ENCODE assay signal across 30 cellular contexts in genomic region chrX:53039239-53039638, GRCh38. TPM values are rescaled to one million over a fixed set of nuclear protein-coding genes. Genes with fewer than 3 reads are reported as not detected.
"Had no signal": no experiment of that assay in that cellular context is flagged by ENCODE, and none has a peak within 500 bp of the region (broad histone marks: within the 10 kb centered on the region; RNA-seq: fewer than 3 reads in every experiment).

No MANE protein-coding gene starts in this region.

- H3K36me3 ChIP-seq: adrenal gland, colonic mucosa, esophagus squamous epithelium had no signal

- H3K27me3 ChIP-seq: body of pancreas, colonic mucosa, esophagus squamous epithelium had no signal

- ATAC-seq: activated CD4-positive, alpha-beta T cell treated with anti-CD3 and anti-CD28 coated beads for 36 hours; activated CD8-positive, alpha-beta memory T cell treated with anti-CD3 and anti-CD28 coated beads, Interleukin-2, amount 10 ng/mL, durations not matched to agents 7 days and 5 days; activated CD8-positive, alpha-beta T cell treated with anti-CD3 and anti-CD28 coated beads, Interleukin-2, amount 10 ng/mL, durations not matched to agents 7 days and 5 days; activated naive CD8-positive, alpha-beta T cell treated with anti-CD3 and anti-CD28 coated beads, Interleukin-2, amount 50 U/mL, for 24 hours; body of pancreas; T-helper 17 cell had no signal

- H3K27ac ChIP-seq: adrenal gland, body of pancreas, colonic mucosa, dorsolateral prefrontal cortex, esophagus squamous epithelium had no signal

- H3K9me3 ChIP-seq: adrenal gland, body of pancreas, colonic mucosa, esophagus squamous epithelium had no signal

- H3K4me1 ChIP-seq: adrenal gland, body of pancreas, colonic mucosa, esophagus squamous epithelium had no signal

- H3K4me3 ChIP-seq: adrenal gland, body of pancreas, colonic mucosa, dorsolateral prefrontal cortex, esophagus squamous epithelium had no signal

- DNase-seq: activated CD4-positive, alpha-beta memory T cell treated with anti-CD3 and anti-CD28 coated beads for 36 hours; activated CD4-positive, alpha-beta T cell treated with anti-CD3 and anti-CD28 coated beads for 36 hours; activated CD4-positive, alpha-beta T cell treated with anti-CD3 and anti-CD28 coated beads, Interleukin-2, amount 10 ng/mL, durations not matched to agents 24 days and 14 days; activated CD4-positive, CD25-positive, alpha-beta regulatory T cell; activated CD4-positive, CD25-positive, alpha-beta regulatory T cell treated with anti-CD3 and anti-CD28 coated beads, Interleukin-2, amount 50 U/mL, for 72 hours; activated CD8-positive, alpha-beta memory T cell treated with anti-CD3 and anti-CD28 coated beads, Interleukin-2, amount 10 ng/mL, durations not matched to agents 7 days and 5 days; activated CD8-positive, alpha-beta memory T cell treated with anti-CD3 and anti-CD28 coated beads, Interleukin-2, amount 50 U/mL, for 4 hours; activated CD8-positive, alpha-beta T cell treated with anti-CD3 and anti-CD28 coated beads, Interleukin-2, amount 10 ng/mL, durations not matched to agents 7 days and 5 days; activated effector memory CD4-positive, alpha-beta T cell treated with anti-CD3 and anti-CD28 coated beads, Interleukin-2, amount 50 U/mL, for 16 hours; activated naive CD4-positive, alpha-beta T cell treated with anti-CD3 and anti-CD28 coated beads for 36 hours; activated naive CD8-positive, alpha-beta T cell treated with anti-CD3 and anti-CD28 coated beads for 36 hours; activated naive CD8-positive, alpha-beta T cell treated with anti-CD3 and anti-CD28 coated beads, Interleukin-2, amount 50 U/mL, for 24 hours; activated T-cell treated with anti-CD3 and anti-CD28 coated beads, Interleukin-2, amount 50 U/mL, for 1 hour; activated T-cell treated with anti-CD3 and anti-CD28 coated beads, Interleukin-2, amount 50 U/mL, for 48 hours; adrenal gland; amygdala; aorta; body of pancreas; caudate nucleus; colonic mucosa; dorsolateral prefrontal cortex; effector memory CD4-positive, alpha-beta T cell; esophagus squamous epithelium; head of caudate nucleus; hippocampal formation; T-helper 1 cell; T-helper 17 cell; T1000 had no signal

RNA-seq across cellular contexts. Expression of gene GPR173, which starts 9.3 kb away (rescaled TPM):
- total RNA-seq: activated CD4-positive, alpha-beta memory T cell treated with anti-CD3 and anti-CD28 coated beads for 36 hours; activated CD4-positive, alpha-beta T cell treated with anti-CD3 and anti-CD28 coated beads, Interleukin-2, amount 10 ng/mL, durations not matched to agents 24 days and 14 days; activated CD8-positive, alpha-beta T cell treated with anti-CD3 and anti-CD28 coated beads, Interleukin-2, amount 10 ng/mL, durations not matched to agents 7 days and 5 days; activated T-helper 1 cell treated with anti-CD3 and anti-CD28 coated beads, Interleukin-12 subunit alpha, Interleukin-12 subunit beta, Interleukin-2, Interleukin-4 antibody, amounts not matched to agents 30 ng/mL and 10 ng/mL and 1 ng/mL, durations not matched to agents 14 hours and 24 hours and 36 hours; activated T-helper 2 cell treated with anti-CD3 and anti-CD28 coated beads, Interferon-gamma antibody, Interleukin-2, Interleukin-4, amounts not matched to agents 10 μg/mL and 5 μg/mL and 100 μg/mL, durations not matched to agents 14 hours and 24 hours and 36 hours; T-helper 17 cell had no signal
